Comparison of ENCODE assay signal across 8 cellular contexts in genomic region chr10:46597616-46598246, GRCh38. TPM values are rescaled to one million over a fixed set of nuclear protein-coding genes. Genes with fewer than 3 reads are reported as not detected.
DNase-seq lines count a peak whose midpoint lies in the region; ATAC-seq, FAIRE-seq and TF ChIP-seq lines count a peak whose summit lies in the region.
"Not testable (repeated sequence)": the region's sequence is repeated elsewhere in the genome, so short reads cannot be mapped to it uniquely, and the experiment has no call there.

No MANE protein-coding gene starts in this region.

- not testable (repeated sequence) for H3K27ac Mint-ChIP-seq in H9

- H3K4ac ChIP-seq in H9 (ENCODE audit: low read depth, low read length), result not testable (repeated sequence)

- not testable (repeated sequence) for H3K36me3 ChIP-seq in right atrium auricular region; neuron (ENCODE audit: insufficient read depth, low read length)

- not testable (repeated sequence) for H3K9ac ChIP-seq in H9 (ENCODE audit: extremely low read depth, insufficient read length, low read length)

- not testable (repeated sequence) for H4K91ac ChIP-seq in H9 (ENCODE audit: insufficient read length, low read depth, low read length)

- not testable (repeated sequence) for H2BK12ac ChIP-seq in H9 (ENCODE audit: insufficient read length, low read depth, low read length)

- H3K23me2 ChIP-seq in H9 (ENCODE audit: insufficient read length, low read depth, low read length, poor library complexity, severe bottlenecking), result not testable (repeated sequence)

- not testable (repeated sequence) for H2AK5ac ChIP-seq in H9 (ENCODE audit: insufficient read length, low read length)

- H3K79me2 ChIP-seq in H9 (ENCODE audit: insufficient read depth, low read length), result not testable (repeated sequence)

- not testable (repeated sequence) for H3K79me1 ChIP-seq in H9 (ENCODE audit: insufficient read depth, low read depth, low read length, poor library complexity, severe bottlenecking)

- ATAC-seq in GM18517 (IDR thresholded peaks at IDR 0.05; ENCODE audit: unreplicated experiment), result peak; percentile 84
- peak; percentile 78 for ATAC-seq in HG03460 (IDR thresholded peaks at IDR 0.05; ENCODE audit: unreplicated experiment)

- not testable (repeated sequence) for H3T11ph ChIP-seq in H9 (ENCODE audit: low read length)

- not testable (repeated sequence) for H3K27me3 Mint-ChIP-seq in H9 (ENCODE audit: low read depth)

- H3K36me3 Mint-ChIP-seq in H9 (ENCODE audit: insufficient read depth in 1 of 3, low read depth in 3 of 3), result not testable (repeated sequence)

- not testable (repeated sequence) for H3K18ac ChIP-seq in H9 (ENCODE audit: insufficient read length, low read depth, low read length)

- not testable (repeated sequence) for H2BK5ac ChIP-seq in H9 (ENCODE audit: insufficient read length, low read length)

- not testable (repeated sequence) for H3K9me3 ChIP-seq in H9 (ENCODE audit: control insufficient read depth, low read depth, low read length); right atrium auricular region; neuron (ENCODE audit: low read length)

- H3K27me3 ChIP-seq in H9 (ENCODE audit: insufficient read depth, low read length); right atrium auricular region; neuron (ENCODE audit: insufficient read depth, low read length): not testable (repeated sequence)

- H3K9me3 Mint-ChIP-seq in H9, result not testable (repeated sequence)

- WGBS in H9 (ENCODE audit: extremely low coverage, insufficient read length, low lambda C conversion rate), result no CpG with 5 or more reads among the region's 44 CpGs

- H3K14ac ChIP-seq in H9 (ENCODE audit: insufficient read depth, low read length), result not testable (repeated sequence)

- not testable (repeated sequence) for H2BK120ac ChIP-seq in H9 (ENCODE audit: low read depth, low read length, poor library complexity, severe bottlenecking)

- not testable (repeated sequence) for H4K20me1 ChIP-seq in H9 (ENCODE audit: control insufficient read depth, insufficient read depth, insufficient read length)

- H3K4me3 ChIP-seq in cardiac fibroblast (replicated peaks in 1 of 2; ENCODE audit: low read depth in 2 of 2, low read length in 2 of 2) (peak overlapping the region; percentile 23 to 45), right atrium auricular region (peak overlapping the region; percentile 39 to 50), neuron (ENCODE audit: low read length) (peak overlapping the region; percentile 42)

- TF ChIP-seq CTCF in H9 (conservative IDR thresholded peaks at IDR 0.05) (peak; percentile 28; the same call in 2 of the 3 replicates), right atrium auricular region (IDR thresholded peaks at IDR 0.05) (peak in 1 of 2 donors; percentile 44)
- TF ChIP-seq CTCF in cardiac fibroblast (IDR thresholded peaks at IDR 0.05; ENCODE audit: low read depth, low read length), result not testable (repeated sequence)

- DNase-seq in H9, result peak; percentile 19
- DNase-seq in activated CD4-positive, alpha-beta T cell treated with anti-CD3 and anti-CD28 coated beads, Interleukin-2, amount 50 U/mL, for 48 hours, result peak; percentile 11 to 22
- not testable (repeated sequence) for DNase-seq in cardiac fibroblast (ENCODE audit: low read depth in 2 of 2); right atrium auricular region (ENCODE audit: low spot score); urothelium cell line (ENCODE audit: low spot score)

- H2BK15ac ChIP-seq in H9 (ENCODE audit: low read depth, low read length), result not testable (repeated sequence)

- FAIRE-seq in urothelium cell line (lab: Jason Lieb, UNC), result peak; percentile 90

- not testable (repeated sequence) for H4K5ac ChIP-seq in H9 (ENCODE audit: insufficient read length, low read depth, low read length)

- H2AFZ ChIP-seq in H9 (ENCODE audit: low read length); neuron (ENCODE audit: low read depth, low read length): not testable (repeated sequence)

- H3K4me2 ChIP-seq in H9 (ENCODE audit: insufficient read depth, insufficient read length, low read length), result not testable (repeated sequence)

- H2BK20ac ChIP-seq in H9 (ENCODE audit: low read depth, low read length, poor library complexity, severe bottlenecking), result not testable (repeated sequence)

- not testable (repeated sequence) for H3K56ac ChIP-seq in H9 (ENCODE audit: insufficient read length, low read depth, low read length)

- not testable (repeated sequence) for H4K8ac ChIP-seq in H9 (replicated peaks; ENCODE audit: insufficient read length, low read depth, low read length)

- not testable (repeated sequence) for H3K4me1 Mint-ChIP-seq in H9

- H3K4me3 Mint-ChIP-seq in H9, result peak overlapping the region; percentile 55 to 72; a peak in 4 of 5 replicates

- H3K23ac ChIP-seq in H9 (ENCODE audit: insufficient read length, low read depth, low read length), result not testable (repeated sequence)

- H3K4me1 ChIP-seq in H9 (ENCODE audit: insufficient read depth, low read length); right atrium auricular region; neuron (ENCODE audit: insufficient read depth, low read length): not testable (repeated sequence)

- H3K27ac ChIP-seq in H9 (ENCODE audit: insufficient read length, low read depth, low read length); right atrium auricular region: not testable (repeated sequence)

RNA-seq across cellular contexts. Expression of gene SYT15, which starts 18.8 kb away (rescaled TPM):
- total RNA-seq in H9 (2021) (0.59 and 0.81 TPM in 2 replicates), right atrium auricular region (1 to 10 TPM; 1.5 to 2.7 TPM)

RNA-seq across cellular contexts. Expression of gene GPRIN2, which starts 41.3 kb away (rescaled TPM):
- total RNA-seq in H9 (2021), result 10.1 and 10.5 TPM in 2 replicates
- total RNA-seq in right atrium auricular region, result under 1 TPM; 0.26 to 0.67 TPM
